Comparison of ENCODE assay signal across 16 cellular contexts in genomic region chrX:29422034-29422433, GRCh38.
A peak's percentile ranks its signal among the peaks of the same experiment; 100 is the strongest.
DNase-seq lines count a peak whose midpoint lies in the region; ATAC-seq and TF ChIP-seq lines count a peak whose summit lies in the region.
"Had no signal": no experiment of that assay in that cellular context is flagged by ENCODE, and none has a peak within 500 bp of the region (broad histone marks: within the 10 kb centered on the region; RNA-seq: fewer than 3 reads in every experiment).

No MANE protein-coding gene starts in this region.

- no peaks in the 10 kb centered on the region for H3K27me3 Mint-ChIP-seq in activated naive CD4-positive, alpha-beta T cell treated with anti-CD3 and anti-CD28 coated beads, Interleukin-2, amount 10 ng/mL, durations not matched to agents 7 days and 5 days
- peaks cover 50% of the 10 kb centered on the region for H3K27me3 Mint-ChIP-seq in WTC11 (ENCODE audit: low read depth)
- H3K27me3 Mint-ChIP-seq: CD4-positive, CD25-positive, alpha-beta regulatory T cell had no signal

- TF ChIP-seq CTCF in WTC11 (IDR thresholded peaks at IDR 0.05) (no peak), smooth muscle cell (IDR thresholded peaks at IDR 0.05; ENCODE audit: borderline replicate concordance, insufficient read depth, poor library complexity, severe bottlenecking) (no peak)

- H3K4me1 Mint-ChIP-seq in activated naive CD4-positive, alpha-beta T cell treated with anti-CD3 and anti-CD28 coated beads, Interleukin-2, amount 10 ng/mL, durations not matched to agents 7 days and 5 days, result no peaks in the 10 kb centered on the region
- peaks cover 20% of the 10 kb centered on the region for H3K4me1 Mint-ChIP-seq in WTC11
- H3K4me1 Mint-ChIP-seq: CD4-positive, CD25-positive, alpha-beta regulatory T cell had no signal

- no peaks in the 10 kb centered on the region for H3F3A ChIP-seq in smooth muscle cell (ENCODE audit: low read depth)

- ATAC-seq in activated naive CD4-positive, alpha-beta T cell treated with anti-CD3 and anti-CD28 coated beads, Interleukin-2, amount 50 U/mL, for 72 hours, result no peak
- ATAC-seq in WTC11 (peak; percentile 56), left colon (peak; percentile 64), HG03196 (IDR thresholded peaks at IDR 0.05; ENCODE audit: unreplicated experiment) (no peak)
- ATAC-seq: GM12878 had no signal

- H3K9me3 Mint-ChIP-seq in activated naive CD4-positive, alpha-beta T cell treated with anti-CD3 and anti-CD28 coated beads, Interleukin-2, amount 10 ng/mL, durations not matched to agents 7 days and 5 days, result no peaks in the 10 kb centered on the region
- H3K9me3 Mint-ChIP-seq in activated naive CD4-positive, alpha-beta T cell treated with anti-CD3 and anti-CD28 coated beads, Interleukin-2, amount 50 U/mL, for 72 hours, result peaks cover 0 to 5% of the 10 kb centered on the region in 2 donors
- H3K9me3 Mint-ChIP-seq in WTC11, result peaks cover 2% of the 10 kb centered on the region

- intact Hi-C loops in left colon (cut with DNase I, micrococcal nuclease), result no loop called here

- H3K27me3 ChIP-seq in smooth muscle cell (ENCODE audit: low read depth), result no peaks in the 10 kb centered on the region
- H3K27me3 ChIP-seq: BLaER1 treated with 17β-estradiol and CSF1 and Interleukin-3, amounts not matched to agents 10 nM and 100 nM had no signal

- CTCF ChIA-PET in activated naive CD4-positive, alpha-beta T cell treated with anti-CD3 and anti-CD28 coated beads, Interleukin-2, amount 10 ng/mL, durations not matched to agents 7 days and 5 days (lab: Charles Lee), result no interaction called here
- CTCF ChIA-PET in WTC11 (lab: Charles Lee), result no interaction called here

- H3K9ac ChIP-seq in smooth muscle cell (ENCODE audit: low read depth), result no peak overlapping the region
- H3K9ac ChIP-seq: BLaER1 treated with 17β-estradiol and CSF1 and Interleukin-3, amounts not matched to agents 10 nM and 100 nM; GM23248 had no signal

- no peaks in the 10 kb centered on the region for H4K20me1 ChIP-seq in smooth muscle cell (ENCODE audit: low read depth)
- H4K20me1 ChIP-seq: BLaER1 treated with 17β-estradiol and CSF1 and Interleukin-3, amounts not matched to agents 10 nM and 100 nM had no signal

- H3K27ac ChIP-seq in smooth muscle cell (ENCODE audit: low read depth), result no peak overlapping the region
- H3K27ac ChIP-seq: BLaER1 treated with 17β-estradiol and CSF1 and Interleukin-3, amounts not matched to agents 10 nM and 100 nM; GM23248 had no signal

- H3K4me1 ChIP-seq in smooth muscle cell (ENCODE audit: low read depth), result no peaks in the 10 kb centered on the region
- H3K4me1 ChIP-seq: BLaER1 treated with 17β-estradiol and CSF1 and Interleukin-3, amounts not matched to agents 10 nM and 100 nM had no signal

- no peaks in the 10 kb centered on the region for H3K9me3 ChIP-seq in smooth muscle cell (replicated peaks; ENCODE audit: low read depth)

- no peak overlapping the region for H3K4me3 ChIP-seq in smooth muscle cell
- H3K4me3 ChIP-seq: BLaER1 treated with 17β-estradiol and CSF1 and Interleukin-3, amounts not matched to agents 10 nM and 100 nM; GM12878; GM23248 had no signal

- H3K36me3 ChIP-seq in smooth muscle cell (ENCODE audit: low read depth), result no peaks in the 10 kb centered on the region
- H3K36me3 ChIP-seq: BLaER1 treated with 17β-estradiol and CSF1 and Interleukin-3, amounts not matched to agents 10 nM and 100 nM had no signal

- no peak overlapping the region for H2AFZ ChIP-seq in smooth muscle cell (ENCODE audit: low read depth)
- H2AFZ ChIP-seq: GM23248 had no signal

- H3K4me2 ChIP-seq in smooth muscle cell, result no peak overlapping the region
- H3K4me2 ChIP-seq: BLaER1 treated with 17β-estradiol and CSF1 and Interleukin-3, amounts not matched to agents 10 nM and 100 nM had no signal

- DNase-seq in activated naive CD4-positive, alpha-beta T cell treated with anti-CD3 and anti-CD28 coated beads, Interleukin-2, amount 10 ng/mL, durations not matched to agents 7 days and 5 days, result no peak
- DNase-seq in activated naive CD4-positive, alpha-beta T cell treated with anti-CD3 and anti-CD28 coated beads, Interleukin-2, amount 50 U/mL, for 72 hours (ENCODE audit: low spot score in 2 of 2), result no peak
- no peak for DNase-seq in WTC11 (ENCODE audit: low spot score)
- DNase-seq in left colon, result no peak
- no peak for DNase-seq in NCI-H2171 (lab: John Stamatoyannopoulos, UW)
- DNase-seq in smooth muscle cell (lab: John Stamatoyannopoulos, UW; ENCODE audit: unreplicated experiment), result no peak
- DNase-seq: 8988T; ACHN; Calu3; CD4-positive, CD25-positive, alpha-beta regulatory T cell; DMS 273 treated with DMSO at 0.1 percent for 48 hours; GM23248; H7 had no signal

- H3K79me2 ChIP-seq in smooth muscle cell (ENCODE audit: low read depth), result no peaks in the 10 kb centered on the region

- no peaks in the 10 kb centered on the region for H3K36me3 Mint-ChIP-seq in activated naive CD4-positive, alpha-beta T cell treated with anti-CD3 and anti-CD28 coated beads, Interleukin-2, amount 10 ng/mL, durations not matched to agents 7 days and 5 days
- H3K36me3 Mint-ChIP-seq in activated naive CD4-positive, alpha-beta T cell treated with anti-CD3 and anti-CD28 coated beads, Interleukin-2, amount 50 U/mL, for 72 hours, result no peaks in the 10 kb centered on the region
- H3K36me3 Mint-ChIP-seq in WTC11, result peaks cover 2% of the 10 kb centered on the region
- H3K36me3 Mint-ChIP-seq: CD4-positive, CD25-positive, alpha-beta regulatory T cell had no signal

- H3K4me3 Mint-ChIP-seq in activated naive CD4-positive, alpha-beta T cell treated with anti-CD3 and anti-CD28 coated beads, Interleukin-2, amount 10 ng/mL, durations not matched to agents 7 days and 5 days, result no peak overlapping the region
- no peak overlapping the region for H3K4me3 Mint-ChIP-seq in WTC11
- H3K4me3 Mint-ChIP-seq: CD4-positive, CD25-positive, alpha-beta regulatory T cell had no signal

- peak overlapping the region; percentile 45 for H3K27ac Mint-ChIP-seq in activated naive CD4-positive, alpha-beta T cell treated with anti-CD3 and anti-CD28 coated beads, Interleukin-2, amount 10 ng/mL, durations not matched to agents 7 days and 5 days
- no peak overlapping the region for H3K27ac Mint-ChIP-seq in activated naive CD4-positive, alpha-beta T cell treated with anti-CD3 and anti-CD28 coated beads, Interleukin-2, amount 50 U/mL, for 72 hours
- H3K27ac Mint-ChIP-seq in WTC11, result no peak overlapping the region
- H3K27ac Mint-ChIP-seq: CD4-positive, CD25-positive, alpha-beta regulatory T cell had no signal

- POLR2A ChIA-PET in WTC11 (lab: Charles Lee), result no interaction called here

- 64% methylated on average over 3 of the region's 3 CpGs for WGBS in smooth muscle cell (ENCODE audit: low lambda C conversion rate)

TF ChIP-seq in WTC11, 78 proteins besides CTCF, POLR2A, EP300 and RAD21 (continues in another document):
- TF ChIP-seq E2F1 (CRISPR knock-in tag; IDR thresholded peaks at IDR 0.05) (no peak), GTF2I (CRISPR knock-in tag; conservative IDR thresholded peaks at IDR 0.05) (no peak), ARID4B (CRISPR knock-in tag; IDR thresholded peaks at IDR 0.05; ENCODE audit: borderline replicate concordance) (no peak), ERG (CRISPR knock-in tag; IDR thresholded peaks at IDR 0.05) (no peak), ZBTB21 (CRISPR knock-in tag; IDR thresholded peaks at IDR 0.05; ENCODE audit: borderline replicate concordance) (no peak)

Comparison
In these comparisons a context has a peak if more than half of its experiments do, and no peak if none do; other contexts are left out.
1. ATAC-seq: peak in WTC11 (single experiment) and left colon (single experiment); none in activated naive CD4-positive, alpha-beta T cell treated with anti-CD3 and anti-CD28 coated beads, Interleukin-2, amount 50 U/mL, for 72 hours (0 of 2) and HG03196 (single experiment).